In the genomic region with DNA sequence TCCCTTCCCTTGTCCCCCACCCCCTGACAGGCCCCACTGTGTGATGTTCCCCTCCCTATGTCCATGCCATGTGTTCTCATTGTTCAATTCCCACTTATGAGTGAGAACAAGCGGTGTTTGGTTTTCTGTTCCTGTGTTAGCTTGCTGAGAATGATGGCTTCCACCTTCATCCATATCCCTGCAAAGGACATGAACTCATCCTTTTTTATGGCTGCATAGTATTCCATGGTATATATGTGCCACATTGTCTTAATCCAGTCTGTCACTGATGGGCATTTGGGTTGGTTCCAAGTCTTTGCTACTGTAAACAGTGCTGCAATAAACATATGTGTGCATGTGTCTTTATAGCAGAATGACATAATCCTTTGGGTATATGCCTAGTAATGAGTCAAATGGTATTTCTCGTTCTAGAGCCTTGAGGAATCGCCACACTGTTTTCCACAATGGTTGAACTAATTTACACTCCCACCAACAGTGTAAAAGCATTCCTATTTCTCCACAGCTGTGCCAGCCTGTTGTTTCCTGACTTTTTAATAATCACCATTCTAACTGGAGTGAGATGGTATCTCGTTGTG, we compare ENCODE assay signal across 5 cellular contexts. TPM values are rescaled to one million over a fixed set of nuclear protein-coding genes. Genes with fewer than 3 reads are reported as not detected.
"Had no signal": no experiment of that assay in that cellular context is flagged by ENCODE, and none has a peak within 500 bp of the region (broad histone marks: within the 10 kb centered on the region; RNA-seq: fewer than 3 reads in every experiment).

No MANE protein-coding gene starts in this region.

RNA-seq across cellular contexts. Expression of a gene that starts 40.4 kb away (rescaled TPM):
- total RNA-seq: activated B cell treated with CpG ODN at 0.5 μM for 24 hours; activated CD4-positive, alpha-beta memory T cell treated with anti-CD3 and anti-CD28 coated beads, Interleukin-2, amount 10 ng/mL, durations not matched to agents 7 days and 5 days; activated CD4-positive, alpha-beta T cell treated with anti-CD3 and anti-CD28 coated beads, Interleukin-2, amount 10 ng/mL, durations not matched to agents 24 days and 14 days; activated CD4-positive, alpha-beta T cell treated with anti-CD3 and anti-CD28 coated beads, Interleukin-2, amount 10 ng/mL, durations not matched to agents 7 days and 5 days; T-helper 1 cell treated with Interleukin-12 subunit alpha and Interleukin-12 subunit beta and Interleukin-4 antibody, amounts not matched to agents 30 ng/mL and 1 ng/mL, for 36 hours had no signal
